19 cellular contexts compared by ENCODE assay signal in genomic region chr10:84125910-84126784, GRCh38. TPM values are rescaled to one million over a fixed set of nuclear protein-coding genes. Genes with fewer than 3 reads are reported as not detected.
DNase-seq lines count a peak whose midpoint lies in the region; ATAC-seq, FAIRE-seq and TF ChIP-seq lines count a peak whose summit lies in the region.
"Not testable (repeated sequence)": the region's sequence is repeated elsewhere in the genome, so short reads cannot be mapped to it uniquely, and the experiment has no call there.
"Had no signal": no experiment of that assay in that cellular context is flagged by ENCODE, and none has a peak within 500 bp of the region (broad histone marks: within the 10 kb centered on the region; RNA-seq: fewer than 3 reads in every experiment).

No MANE protein-coding gene starts in this region.

- SMC1A ChIA-PET in GM12878 (lab: Charles Lee; ENCODE audit: uncharacterized antibody, unreplicated experiment) = interaction anchor here (0.7 to 0.8 kb wide), 2 partner anchors 91 to 1070 kb away, joined by 3 read pairs; no protein-coding TSS in a partner anchor

- not testable (repeated sequence) for H3K36me3 Mint-ChIP-seq in activated CD4-positive, alpha-beta T cell treated with anti-CD3 and anti-CD28 coated beads for 36 hours (ENCODE audit: low read depth)

- not testable (repeated sequence) for H3K4me3 ChIP-seq in OCI-LY1 (ENCODE audit: low read depth, low read length, poor library complexity, severe bottlenecking); GM12878

- 36% methylated on average over 10 of the region's 10 CpGs for WGBS in GM12878 (ENCODE audit: insufficient coverage, insufficient replicate concordance, low lambda C conversion rate, missing lambda C conversion rate)

- H3K36me3 ChIP-seq in OCI-LY1 (ENCODE audit: insufficient read depth, low read length); GM12878 (ENCODE audit: control insufficient read depth in 2 of 2, insufficient read depth in 2 of 2, low read length in 1 of 2): not testable (repeated sequence)

- H3K27ac ChIP-seq in C4-2B; OCI-LY1 (ENCODE audit: low read depth, low read length, poor library complexity, severe bottlenecking); GM12878 (ENCODE audit: control insufficient read depth, insufficient read depth): not testable (repeated sequence)

- peak; percentile 25; the same call in 1 of the 2 replicates for TF ChIP-seq RAD21 in Ishikawa (IDR thresholded peaks at IDR 0.05; ENCODE audit: low read depth)
- TF ChIP-seq RAD21 in GM12878 (IDR thresholded peaks at IDR 0.05; ENCODE audit: insufficient read depth, low read depth, low read length) = peak; percentile 24; the same call in 1 of the 2 replicates

- TF ChIP-seq POLR2A in GM12878 (IDR thresholded peaks at IDR 0.05; ENCODE audit: low read depth, low read length) = not testable (repeated sequence)

- not testable (repeated sequence) for H3K4me3 Mint-ChIP-seq in activated CD4-positive, alpha-beta T cell treated with anti-CD3 and anti-CD28 coated beads for 36 hours

- not testable (repeated sequence) for H3F3A ChIP-seq in OCI-LY1 (ENCODE audit: insufficient read depth, low read length)

- RAD21 ChIA-PET in GM12878 (lab: Charles Lee; ENCODE audit: unreplicated experiment) = interaction anchor here (0.7 kb wide), 1 partner anchor 41 kb away, joined by 3 read pairs; no protein-coding TSS in a partner anchor

- H3K9ac ChIP-seq in OCI-LY1 (ENCODE audit: low read length); GM12878 (ENCODE audit: control insufficient read depth, insufficient read depth, low read length): not testable (repeated sequence)

- not testable (repeated sequence) for BruUV-seq in GM12878 (replicated peaks; lab: Mats Ljungman, UMichigan)

- H3K4me1 ChIP-seq in OCI-LY1 (ENCODE audit: insufficient read depth, low read length, severe bottlenecking); GM12878 (ENCODE audit: control insufficient read depth, insufficient read depth, low read length): not testable (repeated sequence)

- TF ChIP-seq CTCF in C4-2B (conservative IDR thresholded peaks at IDR 0.05) = peak; percentile 60
- peak; percentile 25 for TF ChIP-seq CTCF in GM12873 (IDR thresholded peaks at IDR 0.05; ENCODE audit: insufficient read depth, low read depth, low read length, missing control alignments)
- TF ChIP-seq CTCF in OCI-LY1 (IDR thresholded peaks at IDR 0.05; ENCODE audit: low read length) = peak; percentile 14; the same call in 1 of the 2 replicates
- peak in 1 of 3 experiments; percentile 19; a peak in 1 of 6 replicates for TF ChIP-seq CTCF in GM12878 (IDR thresholded peaks at IDR 0.05 in 2 of 3, conservative IDR thresholded peaks at IDR 0.05 in 1 of 3; ENCODE audit: control insufficient read depth in 2 of 3, extremely low read depth in 1 of 3, insufficient read depth in 1 of 3, low read depth in 3 of 3, low read length in 3 of 3)

- POLR2A ChIA-PET in activated CD4-positive, alpha-beta T cell treated with anti-CD3 and anti-CD28 coated beads for 36 hours (lab: Charles Lee); GM12878 (lab: Charles Lee): not testable (repeated sequence)

- peak; percentile 40 for DNase-seq in activated CD4-positive, alpha-beta T cell treated with anti-CD3 and anti-CD28 coated beads for 36 hours
- not testable (repeated sequence) for DNase-seq in GM12878 (ENCODE audit: low read depth, low spot score)
- peak; percentile 9 for DNase-seq in stimulated activated CD4-positive, alpha-beta T cell treated with anti-CD3 and anti-CD28 coated beads, Interleukin-15, amount 100 ng/mL, for 24 hours

- ATAC-seq in activated CD4-positive, alpha-beta T cell treated with anti-CD3 and anti-CD28 coated beads for 36 hours = peak; percentile 71
- not testable (repeated sequence) for ATAC-seq in GM12878
- peak; percentile 58 for ATAC-seq in esophagus mucosa

- H3K9me3 ChIP-seq in OCI-LY1 (ENCODE audit: low read length); GM12878 (replicated peaks; ENCODE audit: control insufficient read depth, insufficient read depth, low read length): not testable (repeated sequence)

- peak overlapping the region; percentile 15 for H3K27ac Mint-ChIP-seq in activated CD4-positive, alpha-beta T cell treated with anti-CD3 and anti-CD28 coated beads for 36 hours

- H2AFZ ChIP-seq in OCI-LY1 (ENCODE audit: low read length); GM12878 (ENCODE audit: control insufficient read depth, low read depth, low read length): not testable (repeated sequence)

- not testable (repeated sequence) for FAIRE-seq in GM12878 (lab: Jason Lieb, UNC)

- H3K9me3 Mint-ChIP-seq in activated CD4-positive, alpha-beta T cell treated with anti-CD3 and anti-CD28 coated beads for 36 hours (ENCODE audit: low read depth) = peaks cover 14% of the 10 kb centered on the region

- CTCF ChIA-PET in activated CD4-positive, alpha-beta T cell treated with anti-CD3 and anti-CD28 coated beads for 36 hours (lab: Charles Lee) = interaction anchor here (1.1 kb wide), 1 partner anchor 15 kb away, joined by 4 read pairs; no protein-coding TSS in a partner anchor
- CTCF ChIA-PET in GM12878 (lab: Yijun Ruan, JAX) = interaction anchor here (1.3 to 1.4 kb wide), 3 partner anchors 79 to 89 kb away, joined by 3 to 5 read pairs (median 4); no protein-coding TSS in a partner anchor

- not testable (repeated sequence) for H3K9me2 ChIP-seq in OCI-LY1 (ENCODE audit: low read depth, low read length)

- H4K20me1 ChIP-seq in OCI-LY1 (ENCODE audit: insufficient read depth, low read length); GM12878 (ENCODE audit: control insufficient read depth, insufficient read depth): not testable (repeated sequence)

- intact Hi-C loops in activated CD4-positive, alpha-beta T cell treated with anti-CD3 and anti-CD28 coated beads for 36 hours (cut with DNase I, micrococcal nuclease); GM12878 (cut with micrococcal nuclease; ENCODE audit: unreplicated experiment): not testable (repeated sequence)

- in situ Hi-C loops in GM12878 (cut with MboI) = not testable (repeated sequence)

- H3K4me1 Mint-ChIP-seq in activated CD4-positive, alpha-beta T cell treated with anti-CD3 and anti-CD28 coated beads for 36 hours = not testable (repeated sequence)

- not testable (repeated sequence) for H3K27me3 ChIP-seq in OCI-LY1 (ENCODE audit: insufficient read depth, low read length); GM12878 (replicated peaks in 1 of 2; ENCODE audit: control insufficient read depth in 2 of 2, insufficient read depth in 2 of 2, low read length in 1 of 2)

- not testable (repeated sequence) for H3K4me2 ChIP-seq in OCI-LY1 (ENCODE audit: low read length); GM12878 (ENCODE audit: control insufficient read depth, insufficient read depth)

- peaks cover 22% of the 10 kb centered on the region for H3K27me3 Mint-ChIP-seq in activated CD4-positive, alpha-beta T cell treated with anti-CD3 and anti-CD28 coated beads for 36 hours

- not testable (repeated sequence) for H3K79me2 ChIP-seq in OCI-LY1 (ENCODE audit: insufficient read depth, low read length); GM12878 (ENCODE audit: control insufficient read depth, insufficient read depth, low read length)

- TF ChIP-seq EP300 in Ishikawa (IDR thresholded peaks at IDR 0.05; ENCODE audit: borderline replicate concordance); GM12878 (IDR thresholded peaks at IDR 0.05; ENCODE audit: borderline replicate concordance in 1 of 2, control insufficient read depth in 1 of 2, low read depth in 2 of 2, low read length in 2 of 2): not testable (repeated sequence)

RNA-seq across cellular contexts. Expression of gene GHITM, which starts 13.2 kb away (rescaled TPM):
- 100 to 1,000 TPM; 121 to 178 TPM for total RNA-seq in activated CD4-positive, alpha-beta T cell treated with anti-CD3 and anti-CD28 coated beads for 36 hours
- 22.9 and 24.6 TPM in 2 replicates for total RNA-seq in GM12878 (2013; cell fraction: nucleolus; rRNA removed)
- total RNA-seq in GM12878 (2014; rRNA removed) (153 and 180 TPM in 2 replicates), GM12878 (2014; rRNA removed; fragmentation: Illumina TruSeq; extraction: Trizol) (153 and 157 TPM in 2 replicates), GM12878 (2021) (120 and 128 TPM in 2 replicates), esophagus mucosa (142 TPM)
- polyA plus RNA-seq in GM12878 (2011; ENCODE audit: low read depth) = 92.5 TPM
- polyA plus RNA-seq in GM12878 (2011; rRNA removed) (257 and 294 TPM in 2 replicates), GM12878 (2014; fragmentation: Illumina TruSeq; extraction: Trizol) (147 and 190 TPM in 2 replicates), GM12878 (2014; fragmentation: Nextera tagmentation; extraction: Ambion mirVana) (100 to 1,000 TPM; 366 to 501 TPM), GM12878 (2014; rRNA removed) (146 and 162 TPM in 2 replicates), GM12878 (2016; fragmentation: Nextera tagmentation; extraction: Ambion mirVana) (100 to 1,000 TPM; 295 to 299 TPM)
- 147 and 172 TPM in 2 replicates for polyA plus RNA-seq in GM12878 (2011; cell fraction: cytosol; rRNA removed)
- polyA plus RNA-seq in GM12878 (2011; cell fraction: nucleus; rRNA removed) = 69.2 and 70.0 TPM in 2 replicates
- polyA plus RNA-seq in GM12878 (2012) = 97.0 and 105 TPM in 2 replicates
- 132 and 140 TPM in 2 replicates for polyA minus RNA-seq in GM12878 (2011; rRNA and poly(A)+ RNA removed)
- polyA minus RNA-seq in GM12878 (2011; cell fraction: cytosol; rRNA and poly(A)+ RNA removed) = 36.9 and 41.3 TPM in 2 replicates
- 14.1 and 21.1 TPM in 2 replicates for polyA minus RNA-seq in GM12878 (2011; cell fraction: nucleus; rRNA and poly(A)+ RNA removed)

RNA-seq across cellular contexts. Expression of gene GPR15LG, which starts 47.5 kb away (rescaled TPM):
- not detected for total RNA-seq in activated CD4-positive, alpha-beta T cell treated with anti-CD3 and anti-CD28 coated beads for 36 hours
- total RNA-seq in GM12878 (2013; cell fraction: nucleolus; rRNA removed) = not detected in 2 replicates
- total RNA-seq in GM12878 (2014; rRNA removed) (1.2 and 2.0 TPM in 2 replicates), GM12878 (2014; rRNA removed; fragmentation: Illumina TruSeq; extraction: Trizol) (1.1 and 1.4 TPM in 2 replicates), GM12878 (2021) (1.3 and 1.5 TPM in 2 replicates), esophagus mucosa (404 TPM)
- polyA plus RNA-seq in GM12878 (2011; ENCODE audit: low read depth) = 0.96 TPM
- polyA plus RNA-seq in GM12878 (2011; rRNA removed) (5.9 and 12.2 TPM in 2 replicates), GM12878 (2014; fragmentation: Illumina TruSeq; extraction: Trizol) (0.73 and 1.7 TPM in 2 replicates), GM12878 (2014; fragmentation: Nextera tagmentation; extraction: Ambion mirVana) (1 to 10 TPM; 1.2 TPM), GM12878 (2014; rRNA removed) (0.80 and 1.5 TPM in 2 replicates), GM12878 (2016; fragmentation: Nextera tagmentation; extraction: Ambion mirVana) (1 to 10 TPM; 4.2 to 5.0 TPM)
- 13.3 and 14.9 TPM in 2 replicates for polyA plus RNA-seq in GM12878 (2011; cell fraction: cytosol; rRNA removed)
- 4.2 and 5.7 TPM in 2 replicates for polyA plus RNA-seq in GM12878 (2011; cell fraction: nucleus; rRNA removed)
- 0.58 and 0.80 TPM in 2 replicates for polyA plus RNA-seq in GM12878 (2012)
- 4.2 and 10.5 TPM in 2 replicates for polyA minus RNA-seq in GM12878 (2011; rRNA and poly(A)+ RNA removed)
- polyA minus RNA-seq in GM12878 (2011; cell fraction: cytosol; rRNA and poly(A)+ RNA removed) = 2.9 and 5.5 TPM in 2 replicates
- 2.2 and 3.6 TPM in 2 replicates for polyA minus RNA-seq in GM12878 (2011; cell fraction: nucleus; rRNA and poly(A)+ RNA removed)
- total RNA-seq: aorta; Calu3; cardiac muscle cell; CD4-positive, CD25-positive, alpha-beta regulatory T cell; Daoy; epithelial cell of proximal tubule; left ventricle myocardium inferior; mesenteric fat pad; myocyte; Right ventricle myocardium inferior; thoracic aorta had no signal
- polyA plus RNA-seq: cardiac muscle cell; CD4-positive, CD25-positive, alpha-beta regulatory T cell had no signal

Comparison
In these comparisons a context has a peak if more than half of its experiments do, and no peak if none do; other contexts are left out.
1. RNA of gene GPR15LG, which starts 47.5 kb away (total RNA-seq): 404 TPM in esophagus mucosa (single experiment); 1.1 to 2.0 TPM in GM12878 and not detected in activated CD4-positive, alpha-beta T cell treated with anti-CD3 and anti-CD28 coated beads for 36 hours; every median in the first group is over 100 times any median in the second.